In the genomic region with DNA sequence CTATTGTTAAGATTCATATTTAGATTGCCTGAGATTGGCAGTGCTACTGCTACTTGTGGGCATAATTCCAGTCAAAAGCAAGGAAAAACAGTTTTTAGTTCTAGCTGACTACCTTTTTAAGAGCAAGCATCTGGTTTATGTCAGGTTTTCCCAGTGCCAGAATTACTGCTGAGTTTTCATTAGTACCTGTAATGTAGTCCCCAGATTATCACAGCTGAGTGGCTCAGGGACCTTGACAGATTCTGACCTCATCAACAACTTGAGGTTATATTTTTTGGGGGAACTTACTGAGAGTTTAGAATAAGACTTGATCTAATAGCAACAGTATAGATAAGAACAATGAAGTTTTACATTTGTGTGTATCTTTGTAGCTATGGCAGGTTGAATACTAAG, we compare ENCODE assay signal across 16 cellular contexts. TPM values are rescaled to one million over a fixed set of nuclear protein-coding genes. Genes with fewer than 3 reads are reported as not detected.
DNase-seq lines count a peak whose midpoint lies in the region; ATAC-seq and FAIRE-seq lines count a peak whose summit lies in the region.
"Had no signal": no experiment of that assay in that cellular context is flagged by ENCODE, and none has a peak within 500 bp of the region (broad histone marks: within the 10 kb centered on the region; RNA-seq: fewer than 3 reads in every experiment).

No MANE protein-coding gene starts in this region.

- H3K27ac ChIP-seq in KOPT-K1 (ENCODE audit: low read depth, low read length, poor library complexity, severe bottlenecking): peak overlapping the region; percentile 32
- H3K27ac ChIP-seq: adrenal gland, coronary artery had no signal

- H3K4me3 ChIP-seq in endocrine pancreas (ENCODE audit: control insufficient read depth, insufficient read depth, low read length): peak overlapping the region; percentile 49
- H3K4me3 ChIP-seq: adrenal gland, coronary artery had no signal

- no peak for FAIRE-seq in GM19239 (lab: Jason Lieb, UNC)

- peaks cover 13% of the 10 kb centered on the region for H3K36me3 ChIP-seq in KOPT-K1 (ENCODE audit: insufficient read depth, low read length)
- no peaks in the 10 kb centered on the region for H3K36me3 ChIP-seq in endocrine pancreas (ENCODE audit: control insufficient read depth, insufficient read depth, low read length)
- H3K36me3 ChIP-seq: adrenal gland had no signal

- DNase-seq in activated CD4-positive, alpha-beta T cell treated with anti-CD3 and anti-CD28 coated beads for 36 hours: no peak
- no peak for DNase-seq in activated CD4-positive, alpha-beta T cell treated with anti-CD3 and anti-CD28 coated beads for 1 hour
- DNase-seq in stimulated activated effector memory CD8-positive, alpha-beta T cell treated with anti-CD3 and anti-CD28 coated beads, Interleukin-12 subunit alpha, Interleukin-12 subunit beta, amount 100 ng/mL, for 72 hours (ENCODE audit: low spot score in 2 of 2): no peak
- no peak for DNase-seq in SW 1271 (lab: John Stamatoyannopoulos, UW)
- no peak for DNase-seq in medulla oblongata (ENCODE audit: extremely low spot score)
- DNase-seq in GM19239 (ENCODE audit: insufficient read length, low spot score): no peak
- DNase-seq: activated CD8-positive, alpha-beta memory T cell treated with anti-CD3 and anti-CD28 coated beads, Interleukin-2, amount 50 U/mL, for 48 hours; adrenal gland; nephron progenitor cell; right cardiac atrium; SIG-M5 had no signal

- ATAC-seq in activated CD4-positive, alpha-beta T cell treated with anti-CD3 and anti-CD28 coated beads for 36 hours: no peak
- no peak for ATAC-seq in stimulated activated effector memory CD8-positive, alpha-beta T cell treated with anti-CD3 and anti-CD28 coated beads, Interleukin-12 subunit alpha, Interleukin-12 subunit beta, amount 100 ng/mL, for 72 hours
- ATAC-seq: esophagus mucosa, WTC11 had no signal

- peaks cover 26% of the 10 kb centered on the region for H3K4me1 ChIP-seq in endocrine pancreas (ENCODE audit: control insufficient read depth, insufficient read depth, low read length)

- intact Hi-C loops in activated CD4-positive, alpha-beta T cell treated with anti-CD3 and anti-CD28 coated beads for 36 hours (cut with DNase I, micrococcal nuclease): loop anchor here (5.0 to 10.0 kb wide), 4 partner anchors 42 to 905 kb away; no protein-coding TSS in a partner anchor

- no peak overlapping the region for H3K9ac ChIP-seq in endocrine pancreas (ENCODE audit: control insufficient read depth, insufficient read depth, low read length)

- no peaks in the 10 kb centered on the region for H3K9me3 Mint-ChIP-seq in activated CD4-positive, alpha-beta T cell treated with anti-CD3 and anti-CD28 coated beads for 36 hours (ENCODE audit: low read depth)
- H3K9me3 Mint-ChIP-seq in stimulated activated effector memory CD8-positive, alpha-beta T cell treated with anti-CD3 and anti-CD28 coated beads, Interleukin-12 subunit alpha, Interleukin-12 subunit beta, amount 100 ng/mL, for 72 hours: no peaks in the 10 kb centered on the region
- H3K9me3 Mint-ChIP-seq: nephron progenitor cell, WTC11 had no signal

- peaks cover 47% of the 10 kb centered on the region for H3K4me1 Mint-ChIP-seq in activated CD4-positive, alpha-beta T cell treated with anti-CD3 and anti-CD28 coated beads for 36 hours
- H3K4me1 Mint-ChIP-seq in stimulated activated effector memory CD8-positive, alpha-beta T cell treated with anti-CD3 and anti-CD28 coated beads, Interleukin-12 subunit alpha, Interleukin-12 subunit beta, amount 100 ng/mL, for 72 hours: peaks cover 28% of the 10 kb centered on the region

- no peaks in the 10 kb centered on the region for H3K27me3 ChIP-seq in endocrine pancreas (ENCODE audit: control insufficient read depth, insufficient read depth, low read length)
- H3K27me3 ChIP-seq: adrenal gland had no signal

- H3K9me3 ChIP-seq in KOPT-K1 (ENCODE audit: insufficient read depth, low read length, poor library complexity, severe bottlenecking): no peaks in the 10 kb centered on the region
- H3K9me3 ChIP-seq in endocrine pancreas (ENCODE audit: control insufficient read depth, low read length): no peaks in the 10 kb centered on the region
- H3K9me3 ChIP-seq: adrenal gland had no signal

- peaks cover 13% of the 10 kb centered on the region for H3K36me3 Mint-ChIP-seq in activated CD4-positive, alpha-beta T cell treated with anti-CD3 and anti-CD28 coated beads for 36 hours (ENCODE audit: low read depth)
- peaks cover 21% of the 10 kb centered on the region for H3K36me3 Mint-ChIP-seq in stimulated activated effector memory CD8-positive, alpha-beta T cell treated with anti-CD3 and anti-CD28 coated beads, Interleukin-12 subunit alpha, Interleukin-12 subunit beta, amount 100 ng/mL, for 72 hours
- H3K36me3 Mint-ChIP-seq: WTC11 had no signal

- H3K4me3 Mint-ChIP-seq in activated CD4-positive, alpha-beta T cell treated with anti-CD3 and anti-CD28 coated beads for 36 hours: no peak overlapping the region
- no peak overlapping the region for H3K4me3 Mint-ChIP-seq in stimulated activated effector memory CD8-positive, alpha-beta T cell treated with anti-CD3 and anti-CD28 coated beads, Interleukin-12 subunit alpha, Interleukin-12 subunit beta, amount 100 ng/mL, for 72 hours
- H3K4me3 Mint-ChIP-seq: nephron progenitor cell, WTC11 had no signal

- H3K27ac Mint-ChIP-seq in activated CD4-positive, alpha-beta T cell treated with anti-CD3 and anti-CD28 coated beads for 36 hours: peak overlapping the region; percentile 1
- peak overlapping the region; percentile 13 for H3K27ac Mint-ChIP-seq in stimulated activated effector memory CD8-positive, alpha-beta T cell treated with anti-CD3 and anti-CD28 coated beads, Interleukin-12 subunit alpha, Interleukin-12 subunit beta, amount 100 ng/mL, for 72 hours
- H3K27ac Mint-ChIP-seq: nephron progenitor cell had no signal

- CTCF ChIA-PET in activated CD4-positive, alpha-beta T cell treated with anti-CD3 and anti-CD28 coated beads for 36 hours (lab: Charles Lee): interaction anchor here (0.6 to 8.8 kb wide), 18 partner anchors 9 to 727 kb away, joined by 3 to 115 read pairs (median 3); no protein-coding TSS in a partner anchor

- H3K27me3 Mint-ChIP-seq in activated CD4-positive, alpha-beta T cell treated with anti-CD3 and anti-CD28 coated beads for 36 hours: no peaks in the 10 kb centered on the region

- POLR2A ChIA-PET in activated CD4-positive, alpha-beta T cell treated with anti-CD3 and anti-CD28 coated beads for 36 hours (lab: Charles Lee): no interaction called here

RNA-seq across cellular contexts. Expression of a gene that starts 31.0 kb away (rescaled TPM):
- total RNA-seq in activated CD4-positive, alpha-beta T cell treated with anti-CD3 and anti-CD28 coated beads for 36 hours: 10 to 100 TPM; 12.8 to 18.5 TPM

RNA-seq across cellular contexts. Expression of a gene that starts 39.3 kb away (rescaled TPM):
- 10 to 100 TPM; 47.8 to 56.7 TPM for total RNA-seq in activated CD4-positive, alpha-beta T cell treated with anti-CD3 and anti-CD28 coated beads for 36 hours
